ENCODE assay signal across 8 cellular contexts in genomic region chr14:90301580-90302181, GRCh38. TPM values are rescaled to one million over a fixed set of nuclear protein-coding genes. Genes with fewer than 3 reads are reported as not detected.
A peak's percentile ranks its signal among the peaks of the same experiment; 100 is the strongest.
DNase-seq lines count a peak whose midpoint lies in the region; ATAC-seq and TF ChIP-seq lines count a peak whose summit lies in the region.

No MANE protein-coding gene starts in this region.

- H3K4me1 Mint-ChIP-seq in activated CD4-positive, alpha-beta T cell treated with anti-CD3 and anti-CD28 coated beads, Interleukin-2, amount 10 ng/mL, durations not matched to agents 24 days and 14 days = peaks cover 12% of the 10 kb centered on the region

- H3K27me3 ChIP-seq in right lobe of liver (no peaks in the 10 kb centered on the region), aorta (ENCODE audit: control insufficient read depth in 1 of 2, insufficient read depth in 2 of 2, low read length in 1 of 2) (no peaks in the 10 kb centered on the region)

- H3K4me3 Mint-ChIP-seq in activated CD4-positive, alpha-beta T cell treated with anti-CD3 and anti-CD28 coated beads, Interleukin-2, amount 10 ng/mL, durations not matched to agents 24 days and 14 days = no peak overlapping the region

- H3K4me3 ChIP-seq in right lobe of liver (no peak overlapping the region), aorta (ENCODE audit: low read length in 2 of 2) (no peak overlapping the region)

- H3K36me3 Mint-ChIP-seq in activated CD4-positive, alpha-beta T cell treated with anti-CD3 and anti-CD28 coated beads, Interleukin-2, amount 10 ng/mL, durations not matched to agents 24 days and 14 days (ENCODE audit: low read depth) = peaks cover 24% of the 10 kb centered on the region

- H3K36me3 ChIP-seq in right lobe of liver (peaks cover 0 to 19% (median 1%) of the 10 kb centered on the region in 4 donors), aorta (ENCODE audit: control insufficient read depth in 1 of 2, insufficient read depth in 2 of 2, low read length in 1 of 2) (peaks cover 0 to 2% of the 10 kb centered on the region in 2 donors)

- ATAC-seq in right lobe of liver (peak; percentile 80 to 85 (median 84)), aorta (ENCODE audit: low FRiP score) (peak; percentile 78), HG03159 (IDR thresholded peaks at IDR 0.05; ENCODE audit: unreplicated experiment) (no peak), HG02678 (IDR thresholded peaks at IDR 0.05; ENCODE audit: unreplicated experiment) (no peak)

- TF ChIP-seq POLR2A in right lobe of liver (IDR thresholded peaks at IDR 0.05) = no peak

- peak; percentile 53 to 70 (median 68) for TF ChIP-seq CTCF in right lobe of liver (IDR thresholded peaks at IDR 0.05)

- WGBS in right lobe of liver (ENCODE audit: insufficient coverage, low coverage, low lambda C conversion rate, missing lambda C conversion rate) = 32% methylated on average over 5 of the region's 5 CpGs
- WGBS in aorta, 2 donors = 22 to 29% methylated on average over 5 of the region's 5 CpGs

- H3K9me3 Mint-ChIP-seq in activated CD4-positive, alpha-beta T cell treated with anti-CD3 and anti-CD28 coated beads, Interleukin-2, amount 10 ng/mL, durations not matched to agents 24 days and 14 days = no peaks in the 10 kb centered on the region

- peak overlapping the region; percentile 6 for H3K27ac Mint-ChIP-seq in activated CD4-positive, alpha-beta T cell treated with anti-CD3 and anti-CD28 coated beads, Interleukin-2, amount 10 ng/mL, durations not matched to agents 24 days and 14 days

- H3K9me3 ChIP-seq in right lobe of liver = no peaks in the 10 kb centered on the region
- H3K9me3 ChIP-seq in aorta (ENCODE audit: control insufficient read depth, low read length) = no peaks in the 10 kb centered on the region

- peak overlapping the region in 2 of 3 donors; percentile 59 to 65 for H3K27ac ChIP-seq in right lobe of liver
- peak overlapping the region in 1 of 2 donors; percentile 61 for H3K27ac ChIP-seq in aorta (ENCODE audit: low read depth in 1 of 2, low read length in 2 of 2)

- intact Hi-C loops in activated CD4-positive, alpha-beta T cell treated with anti-CD3 and anti-CD28 coated beads, Interleukin-2, amount 10 ng/mL, durations not matched to agents 24 days and 14 days (cut with micrococcal nuclease) = loop anchor here (2.0 kb wide), 2 partner anchors 217 to 395 kb away; no protein-coding TSS in a partner anchor
- intact Hi-C loops in right lobe of liver (cut with DNase I) = no loop called here
- intact Hi-C loops in aorta (cut with DNase I) = loop anchor here (5.0 to 10.0 kb wide), 4 partner anchors 93 to 396 kb away; partner anchors contain the start of gene CALM1 (in 1 of the 2)

- no peaks in the 10 kb centered on the region for H3K27me3 Mint-ChIP-seq in activated CD4-positive, alpha-beta T cell treated with anti-CD3 and anti-CD28 coated beads, Interleukin-2, amount 10 ng/mL, durations not matched to agents 24 days and 14 days

- H3K4me1 ChIP-seq in right lobe of liver (peaks cover 0 to 32% (median 11%) of the 10 kb centered on the region in 4 donors), aorta (ENCODE audit: control insufficient read depth in 1 of 2, insufficient read depth in 2 of 2, low read length in 2 of 2) (peaks cover 0 to 3% of the 10 kb centered on the region in 2 donors)

- DNase-seq in activated CD4-positive, alpha-beta T cell treated with anti-CD3 and anti-CD28 coated beads, Interleukin-2, amount 10 ng/mL, durations not matched to agents 24 days and 14 days = no peak
- DNase-seq in activated CD4-positive, alpha-beta T cell treated with anti-CD3 and anti-CD28 coated beads for 1 hour = no peak
- DNase-seq in NCI-H345 (lab: John Stamatoyannopoulos, UW) (peak; percentile 31), cerebellar cortex (ENCODE audit: low spot score) (peak; percentile 90), right lobe of liver (peak in 1 of 3 donors; percentile 25), aorta (no peak)

RNA-seq across cellular contexts. Expression of gene NRDE2, which starts 30.1 kb away (rescaled TPM):
- 22.1 and 22.8 TPM in 2 replicates for total RNA-seq in activated CD4-positive, alpha-beta T cell treated with anti-CD3 and anti-CD28 coated beads, Interleukin-2, amount 10 ng/mL, durations not matched to agents 24 days and 14 days
- total RNA-seq in right lobe of liver (10 to 100 TPM in 5 of 6 experiments, 1 to 10 TPM in 1; 7.9 to 16.3 (median 13.8) TPM), aorta (10 to 100 TPM; 20.4 to 28.5 TPM)
- 10 to 100 TPM in 1 of 2 donors, 1 to 10 TPM in 1; 3.4 to 16.1 TPM for polyA plus RNA-seq in aorta

RNA-seq across cellular contexts. Expression of gene PSMC1, which starts 45.3 kb away (rescaled TPM):
- total RNA-seq in activated CD4-positive, alpha-beta T cell treated with anti-CD3 and anti-CD28 coated beads, Interleukin-2, amount 10 ng/mL, durations not matched to agents 24 days and 14 days = 170 and 185 TPM in 2 replicates
- total RNA-seq in right lobe of liver = 10 to 100 TPM; 40.1 to 79.0 (median 54.4) TPM
- 10 to 100 TPM; 67.3 to 82.8 TPM for total RNA-seq in aorta
- 100 to 1,000 TPM; 173 to 184 TPM for polyA plus RNA-seq in aorta

Comparison
In these comparisons a context has a peak if more than half of its experiments do, and no peak if none do; other contexts are left out.
1. DNase-seq: peak in NCI-H345 (single experiment) and cerebellar cortex (single experiment); none in activated CD4-positive, alpha-beta T cell treated with anti-CD3 and anti-CD28 coated beads, Interleukin-2, amount 10 ng/mL, durations not matched to agents 24 days and 14 days (single experiment), activated CD4-positive, alpha-beta T cell treated with anti-CD3 and anti-CD28 coated beads for 1 hour (single experiment) and aorta (0 of 2).
2. ATAC-seq: peak in right lobe of liver (4 of 4) and aorta (single experiment); none in HG03159 (single experiment) and HG02678 (single experiment).
3. intact Hi-C loops: an anchor here in activated CD4-positive, alpha-beta T cell treated with anti-CD3 and anti-CD28 coated beads, Interleukin-2, amount 10 ng/mL, durations not matched to agents 24 days and 14 days (2.0 kb wide) and aorta (5.0 to 10.0 kb wide); none called in right lobe of liver.